ENCODE assay signal across 19 cellular contexts in genomic region chr21:42366292-42367010, GRCh38. TPM values are rescaled to one million over a fixed set of nuclear protein-coding genes. Genes with fewer than 3 reads are reported as not detected.
DNase-seq lines count a peak whose midpoint lies in the region; ATAC-seq, FAIRE-seq and TF ChIP-seq lines count a peak whose summit lies in the region.
"Had no signal": no experiment of that assay in that cellular context is flagged by ENCODE, and none has a peak within 500 bp of the region (broad histone marks: within the 10 kb centered on the region; RNA-seq: fewer than 3 reads in every experiment).

TFF1 (minus strand) TSS chr21:42366535; CDS start chr21:42366495, 40 bp downstream.

- no peak within 1 kb of the TSS; the same call in 1 of the 2 replicates for H2AFZ ChIP-seq in PC-3 (ENCODE audit: low read length)

- H3K4me1 ChIP-seq in PC-3 (ENCODE audit: insufficient read depth, low read length) = peaks cover 56% of the 10 kb centered on the region
- H3K4me1 ChIP-seq in small intestine (ENCODE audit: control insufficient read depth in 2 of 2, insufficient read depth in 1 of 2, low read depth in 1 of 2, low read length in 1 of 2) = no peaks in the 10 kb centered on the region

- no peaks in the 10 kb centered on the region for H3K9me3 ChIP-seq in PC-3 (ENCODE audit: low read length)
- no peaks in the 10 kb centered on the region for H3K9me3 ChIP-seq in small intestine (ENCODE audit: control insufficient read depth, low read depth)

- POLR2A ChIA-PET in PC-3 (lab: Charles Lee; ENCODE audit: unreplicated experiment) = interaction anchor here (0.6 to 1.3 kb wide), 6 partner anchors 10 to 29 kb away, joined by 3 to 11 read pairs (median 5); partner anchors contain the start of gene TFF2

- DNase-seq in ELR (ENCODE audit: low read depth) (peak; percentile 37), PC-3 (peak; percentile 95), dermis microvascular lymphatic vessel endothelial cell (ENCODE audit: low read depth in 2 of 2) (peak; percentile 56 to 89), small intestine (peak; percentile 30), NCI-H187 treated with DMSO at 0.1 percent for 48 hours (lab: John Stamatoyannopoulos, UW) (no peak), medulla oblongata (ENCODE audit: extremely low spot score) (no peak)
- DNase-seq in stimulated activated CD4-positive, alpha-beta T cell treated with anti-CD3 and anti-CD28 coated beads, Interleukin-4, amount 100 ng/mL, for 1 hour = no peak
- DNase-seq: activated CD4-positive, CD25-positive, alpha-beta regulatory T cell treated with anti-CD3 and anti-CD28 coated beads, Interleukin-2, amount 50 U/mL, for 72 hours; activated T-cell treated with anti-CD3 and anti-CD28 coated beads, Interleukin-2, amount 50 U/mL, for 1 hour; CD4-positive, CD25-positive, alpha-beta regulatory T cell; H7; NCI-H2107; NK-92 treated with Interleukin-12 subunit alpha and Interleukin-12 subunit beta, amount 100 ng/mL, for 24 hours; stimulated activated CD4-positive, alpha-beta T cell treated with anti-CD3 and anti-CD28 coated beads, Interleukin-2, amount 100 ng/mL, for 48 hours had no signal

- H3K9me2 ChIP-seq in PC-3 (replicated peaks; ENCODE audit: low read length) = no peaks in the 10 kb centered on the region

- H3K27ac ChIP-seq in PC-3 (ENCODE audit: low read length) (peak within 1 kb of the TSS; percentile 97), small intestine (ENCODE audit: low read depth in 1 of 2, low read length in 1 of 2) (no peak within 1 kb of the TSS)

- FAIRE-seq in small intestine (lab: Jason Lieb, UNC) = no peak
- FAIRE-seq: urothelium cell line had no signal

- H4K20me1 ChIP-seq in PC-3 (ENCODE audit: low read length) = no peaks in the 10 kb centered on the region

- no peak for TF ChIP-seq CTCF in PC-3 (conservative IDR thresholded peaks at IDR 0.05; ENCODE audit: low read depth, low read length)

- CTCF ChIA-PET in PC-3 (lab: Charles Lee) = interaction anchor here (0.6 to 1.6 kb wide), 8 partner anchors 15 to 333 kb away, joined by 3 to 18 read pairs (median 8); no protein-coding TSS in a partner anchor

- BruUV-seq in PC-3 (replicated peaks; lab: Mats Ljungman, UMichigan) = TSS peak; percentile 77

- H3K4me2 ChIP-seq in PC-3 (ENCODE audit: low read length) = peak within 1 kb of the TSS; percentile 58

- H3K79me2 ChIP-seq in PC-3 (ENCODE audit: low read length) = no peaks in the 10 kb centered on the region

- H3K27me3 ChIP-seq in PC-3 (ENCODE audit: low read length) (no peaks in the 10 kb centered on the region), small intestine (ENCODE audit: control insufficient read depth in 2 of 2, insufficient read depth in 2 of 2, low read length in 2 of 2) (no peaks in the 10 kb centered on the region)

- intact Hi-C loops in PC-3 (cut with micrococcal nuclease) = loop anchor here (1.0 to 5.0 kb wide), 4 partner anchors 14 to 59 kb away; no protein-coding TSS in a partner anchor

- H3K36me3 ChIP-seq in PC-3 (ENCODE audit: low read depth, low read length) (no peaks in the 10 kb centered on the region), small intestine (ENCODE audit: control insufficient read depth in 2 of 2, insufficient read depth in 2 of 2, low read length in 2 of 2) (no peaks in the 10 kb centered on the region)

- ATAC-seq in PC-3 (peak; percentile 93), GM21723 (IDR thresholded peaks at IDR 0.05; ENCODE audit: unreplicated experiment) (no peak)
- ATAC-seq: left lobe of liver; natural killer cell treated with Interleukin-12 subunit alpha and Interleukin-12 subunit beta and Interleukin-15 and Interleukin-18, amount 100 ng/mL, for 72 hours had no signal

- peak within 1 kb of the TSS; percentile 87 for H3K9ac ChIP-seq in PC-3 (ENCODE audit: low read length)

- WGBS in small intestine, 3 donors = 60 to 71% (median 68%) methylated on average over 19 of the region's 19 CpGs

- no peaks in the 10 kb centered on the region for H3F3A ChIP-seq in PC-3 (ENCODE audit: low read length, unreplicated experiment)

- no peak within 1 kb of the TSS for H3K4me3 ChIP-seq in PC-3 (ENCODE audit: low read length)
- H3K4me3 ChIP-seq in small intestine (ENCODE audit: low read depth in 1 of 2, low read length in 2 of 2) = no peak within 1 kb of the TSS

RNA-seq across cellular contexts. Expression of gene TFF1, which starts in this region (rescaled TPM):
- total RNA-seq in PC-3 (2014; rRNA removed) (99.2 and 111 TPM in 2 replicates), dermis microvascular lymphatic vessel endothelial cell (not detected in 2 replicates)
- 100 to 1,000 TPM; 130 to 187 (median 144) TPM for polyA plus RNA-seq in small intestine
- total RNA-seq: CD4-positive, CD25-positive, alpha-beta regulatory T cell; chondrocyte; H7; natural killer cell treated with Interleukin-12 subunit alpha and Interleukin-12 subunit beta and Interleukin-15 and Interleukin-18, amount 100 ng/mL, for 72 hours had no signal
- polyA plus RNA-seq: CD4-positive, CD25-positive, alpha-beta regulatory T cell had no signal

Comparison
In these comparisons a context has a peak if more than half of its experiments do, and no peak if none do; other contexts are left out.
1. RNA of gene TFF1 (total RNA-seq): 99.2 to 111 TPM in PC-3; not detected in dermis microvascular lymphatic vessel endothelial cell; every median in the first group is over 100 times any median in the second.
2. Peak in DNase-seq in dermis microvascular lymphatic vessel endothelial cell; RNA of the gene not detected or under 1 TPM.
3. DNase-seq: peak in ELR (single experiment), PC-3 (single experiment) and small intestine (single experiment); none in stimulated activated CD4-positive, alpha-beta T cell treated with anti-CD3 and anti-CD28 coated beads, Interleukin-4, amount 100 ng/mL, for 1 hour (single experiment), NCI-H187 treated with DMSO at 0.1 percent for 48 hours (single experiment) and medulla oblongata (single experiment).